34 cellular contexts compared by ENCODE assay signal in the genomic region with DNA sequence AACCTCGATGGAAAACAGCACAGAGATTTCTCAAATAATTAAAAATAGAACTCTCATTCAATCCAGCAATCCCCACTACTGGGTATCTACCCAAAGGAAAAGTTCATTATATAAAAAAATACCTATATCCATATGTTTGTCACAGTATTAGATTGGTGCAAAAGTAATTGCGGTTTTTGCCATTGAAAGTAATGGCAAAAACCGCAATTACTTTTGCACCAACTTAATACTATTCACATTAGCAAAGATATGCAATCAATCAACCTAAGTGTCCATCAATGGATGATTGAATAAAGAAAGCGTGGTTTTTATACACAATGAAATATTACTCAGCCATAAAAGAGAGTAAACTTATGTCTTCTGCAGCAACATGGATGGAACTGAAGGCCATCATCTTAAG. TPM values are rescaled to one million over a fixed set of nuclear protein-coding genes. Genes with fewer than 3 reads are reported as not detected.
"Had no signal": no experiment of that assay in that cellular context is flagged by ENCODE, and none has a peak within 500 bp of the region (broad histone marks: within the 10 kb centered on the region; RNA-seq: fewer than 3 reads in every experiment).

No MANE protein-coding gene starts in this region.

- H3K4me3 ChIP-seq: neural progenitor cell, ovary, psoas muscle, skin epidermis, smooth muscle cell, spleen, thoracic aorta, thyroid gland, tibial nerve, upper lobe of left lung, vagina had no signal

- H3K4me2 ChIP-seq: neural progenitor cell, smooth muscle cell had no signal

- ATAC-seq: naive thymus-derived CD4-positive, alpha-beta T cell; natural killer cell; psoas muscle; right cardiac atrium; sciatic nerve; stimulated activated memory B cell treated with anti-CD40 and anti-IgM and Interleukin-4, amounts not matched to agents 10 μg/mL and 1 μg/mL and 100 μg/mL, for 72 hours; stimulated activated naive CD8-positive, alpha-beta T cell treated with anti-CD3 and anti-CD28 coated beads, Interleukin-15, amount 100 ng/mL, for 72 hours; stimulated activated naive CD8-positive, alpha-beta T cell treated with anti-CD3 and anti-CD28 coated beads, Interleukin-15, Interleukin-2, amounts not matched to agents 100 U/mL and 50 U/mL, for 24 hours had no signal

- H3K27ac ChIP-seq: neural progenitor cell, ovary, parathyroid adenoma, psoas muscle, skin epidermis, spleen, thoracic aorta, thyroid gland, tibial nerve, upper lobe of left lung, vagina had no signal

- H3K27me3 ChIP-seq: neural progenitor cell, ovary, spleen, thyroid gland, tibial nerve, upper lobe of left lung, vagina had no signal

- DNase-seq: naive thymus-derived CD4-positive, alpha-beta T cell; natural killer cell; occipital lobe; ovary; posterior cingulate gyrus; psoas muscle; right cardiac atrium; spleen; stimulated activated CD4-positive, alpha-beta T cell treated with anti-CD3 and anti-CD28 coated beads, Interleukin-12 subunit alpha, Interleukin-12 subunit beta, amount 100 ng/mL, for 4 hours; stimulated activated CD4-positive, alpha-beta T cell treated with anti-CD3 and anti-CD28 coated beads, Interleukin-1b, Interleukin-23, amount 100 ng/mL, for 48 hours; stimulated activated CD4-positive, alpha-beta T cell treated with anti-CD3 and anti-CD28 coated beads, Interleukin-4, amount 100 ng/mL, for 1 hour; stimulated activated CD4-positive, alpha-beta T cell treated with anti-CD3 and anti-CD28 coated beads, Interleukin-4, amount 100 ng/mL, for 4 hours; stimulated activated CD8-positive, alpha-beta memory T cell treated with anti-CD3 and anti-CD28 coated beads, Interleukin-4, amount 100 ng/mL, for 48 hours; stimulated activated naive CD4-positive, alpha-beta T cell; stimulated activated naive CD8-positive, alpha-beta T cell treated with anti-CD3 and anti-CD28 coated beads, Interleukin-15, amount 100 ng/mL, for 72 hours; stimulated activated naive CD8-positive, alpha-beta T cell treated with anti-CD3 and anti-CD28 coated beads, Interleukin-15, Interleukin-2, amounts not matched to agents 100 U/mL and 50 U/mL, for 24 hours; substantia nigra; thyroid gland; trophoblast cell; upper lobe of left lung had no signal

- H3K36me3 ChIP-seq: neural progenitor cell, ovary, spleen, thoracic aorta, thyroid gland, tibial nerve, upper lobe of left lung, vagina had no signal

- H3K9ac ChIP-seq: neural progenitor cell, parathyroid adenoma had no signal

- FAIRE-seq: urothelium cell line had no signal

- H2AFZ ChIP-seq: neural progenitor cell, parathyroid adenoma had no signal

- H3K4me1 ChIP-seq: parathyroid adenoma, psoas muscle, thyroid gland, tibial nerve, upper lobe of left lung, vagina had no signal

- H3K9me3 ChIP-seq: ovary, psoas muscle, spleen, thoracic aorta, thyroid gland, tibial nerve, upper lobe of left lung, vagina had no signal

RNA-seq across cellular contexts. Expression of gene CCDC54, which starts 12.2 kb away (rescaled TPM):
- total RNA-seq: naive thymus-derived CD4-positive, alpha-beta T cell; natural killer cell; osteoblast; progenitor cell of endocrine pancreas; psoas muscle; right cardiac atrium; sciatic nerve; smooth muscle cell; spleen; thoracic aorta; tibial nerve; upper lobe of left lung; ureter; vagina had no signal
- polyA plus RNA-seq: naive thymus-derived CD4-positive, alpha-beta T cell; neural cell; ovary; psoas muscle; right cardiac atrium; spleen had no signal
